Comparison of ENCODE assay signal across 10 cellular contexts in genomic region chr14:77314043-77314442, GRCh38. TPM values are rescaled to one million over a fixed set of nuclear protein-coding genes. Genes with fewer than 3 reads are reported as not detected.
A peak's percentile ranks its signal among the peaks of the same experiment; 100 is the strongest.
DNase-seq lines count a peak whose midpoint lies in the region; TF ChIP-seq lines count a peak whose summit lies in the region.
"Had no signal": no experiment of that assay in that cellular context is flagged by ENCODE, and none has a peak within 500 bp of the region (broad histone marks: within the 10 kb centered on the region; RNA-seq: fewer than 3 reads in every experiment).

No MANE protein-coding gene starts in this region.

- H3K9me3 Mint-ChIP-seq in brain = no peaks in the 10 kb centered on the region
- H3K9me3 Mint-ChIP-seq: T-cell had no signal

- peaks cover 83% of the 10 kb centered on the region for H3K4me1 Mint-ChIP-seq in brain

- WGBS in smooth muscle cell (ENCODE audit: low lambda C conversion rate) = 3% methylated on average over 2 of the region's 2 CpGs

- no peaks in the 10 kb centered on the region for H3K27me3 ChIP-seq in smooth muscle cell (ENCODE audit: low read depth)

- POLR2A ChIA-PET in HEK293 (lab: Yijun Ruan, JAX) (interaction anchor here (1.0 kb wide), 1 partner anchor 10 kb away, joined by 7 read pairs; no protein-coding TSS in a partner anchor), HEK293T (lab: Yijun Ruan, JAX) (interaction anchor here (3.3 kb wide), 1 partner anchor 10 kb away, joined by 20 read pairs; no protein-coding TSS in a partner anchor)

- H4K20me1 ChIP-seq in smooth muscle cell (ENCODE audit: low read depth) = peaks cover 5% of the 10 kb centered on the region

- H3K27me3 Mint-ChIP-seq in brain = no peaks in the 10 kb centered on the region
- H3K27me3 Mint-ChIP-seq: T-cell had no signal

- H3K4me3 Mint-ChIP-seq in brain = peak overlapping the region in 1 of 5 experiments; percentile 37
- H3K4me3 Mint-ChIP-seq: T-cell had no signal

- H3K36me3 Mint-ChIP-seq in brain = peaks cover 15% of the 10 kb centered on the region

- H3F3A ChIP-seq in smooth muscle cell (ENCODE audit: low read depth) = peaks cover 10% of the 10 kb centered on the region

- TF ChIP-seq CTCF in HEK293 (tag by site-specific recombination; IDR thresholded peaks at IDR 0.05) = no peak
- TF ChIP-seq CTCF in brain (conservative IDR thresholded peaks at IDR 0.05) = no peak
- TF ChIP-seq CTCF in smooth muscle cell (IDR thresholded peaks at IDR 0.05; ENCODE audit: borderline replicate concordance, insufficient read depth, poor library complexity, severe bottlenecking) = no peak

- no peak overlapping the region for H2AFZ ChIP-seq in smooth muscle cell (ENCODE audit: low read depth)

- intact Hi-C loops in posterior vena cava (cut with DNase I) = loop anchor here (10.0 kb wide), 2 partner anchors 159 to 439 kb away; no protein-coding TSS in a partner anchor

- H3K4me3 ChIP-seq in HEK293 (ENCODE audit: low read depth, low read length) (no peak overlapping the region), smooth muscle cell (no peak overlapping the region)

- peak; percentile 57 for DNase-seq in inferior parietal cortex (ENCODE audit: extremely low spot score)
- DNase-seq in smooth muscle cell (lab: John Stamatoyannopoulos, UW; ENCODE audit: unreplicated experiment) = no peak
- no peak for DNase-seq in activated CD8-positive, alpha-beta memory T cell treated with anti-CD3 and anti-CD28 coated beads, Interleukin-2, amount 50 U/mL, for 4 hours
- DNase-seq in middle frontal gyrus (ENCODE audit: extremely low spot score, low spot score) = no peak
- DNase-seq in HEK293T (ENCODE audit: extremely low spot score) = no peak
- DNase-seq in posterior vena cava (ENCODE audit: low spot score) = no peak
- DNase-seq: T-cell had no signal

- peak overlapping the region; percentile 48 for H3K4me2 ChIP-seq in smooth muscle cell

- CTCF ChIA-PET in HEK293 (lab: Yijun Ruan, JAX) (interaction anchor here (0.9 to 6.8 kb wide), 5 partner anchors 10 to 438 kb away, joined by 5 to 293 read pairs (median 6); no protein-coding TSS in a partner anchor), HEK293T (lab: Yijun Ruan, JAX) (interaction anchor here (5.7 kb wide), 1 partner anchor 11 kb away, joined by 134 read pairs; no protein-coding TSS in a partner anchor)

- H3K27ac Mint-ChIP-seq in brain = peak overlapping the region; percentile 47 to 97 (median 90)
- H3K27ac Mint-ChIP-seq: T-cell had no signal

- H3K9me3 ChIP-seq in HEK293 (ENCODE audit: control insufficient read depth, insufficient read depth, low read depth, low read length) (no peaks in the 10 kb centered on the region), smooth muscle cell (replicated peaks; ENCODE audit: low read depth) (no peaks in the 10 kb centered on the region)

- H3K36me3 ChIP-seq in HEK293 (ENCODE audit: control insufficient read depth in 2 of 2, insufficient read depth in 1 of 2, low read length in 2 of 2) = no peaks in the 10 kb centered on the region
- H3K36me3 ChIP-seq in smooth muscle cell (ENCODE audit: low read depth) = no peaks in the 10 kb centered on the region

- peak overlapping the region; percentile 52 for H3K9ac ChIP-seq in smooth muscle cell (ENCODE audit: low read depth)

- peaks cover 41% of the 10 kb centered on the region for H3K79me2 ChIP-seq in smooth muscle cell (ENCODE audit: low read depth)

- H3K4me1 ChIP-seq in HEK293 (ENCODE audit: control insufficient read depth, insufficient read depth, low read length) = peaks cover 23% of the 10 kb centered on the region
- H3K4me1 ChIP-seq in smooth muscle cell (ENCODE audit: low read depth) = peaks cover 14% of the 10 kb centered on the region

- H3K27ac ChIP-seq in HEK293 (ENCODE audit: extremely low read depth, low read depth, low read length) (no peak overlapping the region), smooth muscle cell (ENCODE audit: low read depth) (peak overlapping the region; percentile 90)

TF ChIP-seq in HEK293, 187 proteins besides CTCF, POLR2A, EP300 and RAD21 (continues in another document):
- TF ChIP-seq MYNN (tag by site-specific recombination; IDR thresholded peaks at IDR 0.05; ENCODE audit: borderline replicate concordance) (no peak), OVOL3 (tag by site-specific recombination; IDR thresholded peaks at IDR 0.05) (no peak), ZNF785 (tag by site-specific recombination; IDR thresholded peaks at IDR 0.05) (no peak), AEBP2 (tag by site-specific recombination; IDR thresholded peaks at IDR 0.05; ENCODE audit: borderline replicate concordance) (no peak), ZNF26 (tag by site-specific recombination; IDR thresholded peaks at IDR 0.05) (no peak), ZNF768 (tag by site-specific recombination; IDR thresholded peaks at IDR 0.05) (no peak)

TF ChIP-seq in HEK293T, 16 proteins besides CTCF, POLR2A, EP300 and RAD21:
- no peak for TF ChIP-seq SUZ12 (IDR thresholded peaks at IDR 0.05)
- no peak for TF ChIP-seq CTBP1 (IDR thresholded peaks at IDR 0.05; ENCODE audit: borderline replicate concordance)
- TF ChIP-seq L3MBTL2 (conservative IDR thresholded peaks at IDR 0.05) = no peak
- TF ChIP-seq FOXM1 (IDR thresholded peaks at IDR 0.05; ENCODE audit: borderline replicate concordance) = no peak
- no peak for TF ChIP-seq LEF1 (IDR thresholded peaks at IDR 0.05; ENCODE audit: borderline replicate concordance)
- no peak for TF ChIP-seq PKNOX1 (IDR thresholded peaks at IDR 0.05)
- TF ChIP-seq BHLHE40 (IDR thresholded peaks at IDR 0.05; ENCODE audit: borderline replicate concordance) = no peak
- TF ChIP-seq ZNF384 (IDR thresholded peaks at IDR 0.05) = no peak
- TF ChIP-seq TARDBP (IDR thresholded peaks at IDR 0.05) = no peak
TF ChIP-seq in HEK293T: peak in this region for 0.

RNA-seq across cellular contexts. Expression of gene POMT2, which starts 6.6 kb away (rescaled TPM):
- 11.1 TPM for polyA plus RNA-seq in brain (ENCODE audit: insufficient read depth, low read depth, low replicate concordance)
- total RNA-seq in smooth muscle cell = 15.9 and 22.5 TPM in 2 replicates
- polyA plus RNA-seq in smooth muscle cell = 39.8 and 52.8 TPM in 2 replicates
- 10 to 100 TPM; 20.5 TPM for total RNA-seq in posterior vena cava

RNA-seq across cellular contexts. Expression of gene GSTZ1, which starts 6.8 kb away (rescaled TPM):
- polyA plus RNA-seq in brain (ENCODE audit: insufficient read depth, low read depth, low replicate concordance) = 65.2 TPM
- total RNA-seq in smooth muscle cell = 15.1 and 29.1 TPM in 2 replicates
- 17.0 and 26.9 TPM in 2 replicates for polyA plus RNA-seq in smooth muscle cell
- total RNA-seq in posterior vena cava = 1 to 10 TPM; 4.7 to 9.3 TPM

RNA-seq across cellular contexts. Expression of gene NGB, which starts 43.0 kb away (rescaled TPM):
- polyA plus RNA-seq in brain (ENCODE audit: insufficient read depth, low read depth, low replicate concordance) = 28.3 TPM
- not detected in 2 replicates for total RNA-seq in smooth muscle cell
- not detected in 2 replicates for polyA plus RNA-seq in smooth muscle cell
- not detected for total RNA-seq in posterior vena cava
- total RNA-seq: mononuclear cell, T-cell had no signal
